In genomic region chr11:108938604-108939003, GRCh38 we compare ENCODE assay signal across 16 cellular contexts.
"Had no signal": no experiment of that assay in that cellular context is flagged by ENCODE, and none has a peak within 500 bp of the region (broad histone marks: within the 10 kb centered on the region; RNA-seq: fewer than 3 reads in every experiment).

No MANE protein-coding gene starts in this region.

- H3K27ac ChIP-seq: esophagus squamous epithelium, psoas muscle, suprapubic skin had no signal

- H3K4me3 ChIP-seq: cardiac muscle cell, esophagus squamous epithelium, psoas muscle, suprapubic skin had no signal

- H3K9me3 ChIP-seq: esophagus squamous epithelium, psoas muscle, suprapubic skin had no signal

- DNase-seq: activated CD4-positive, alpha-beta T cell treated with anti-CD3 and anti-CD28 coated beads, Interleukin-2, amount 50 U/mL, for 4 hours; activated CD8-positive, alpha-beta memory T cell treated with anti-CD3 and anti-CD28 coated beads, Interleukin-2, amount 10 ng/mL, durations not matched to agents 7 days and 5 days; activated effector memory CD4-positive, alpha-beta T cell treated with anti-CD3 and anti-CD28 coated beads, Interleukin-2, amount 50 U/mL, for 16 hours; activated naive CD8-positive, alpha-beta T cell treated with anti-CD3 and anti-CD28 coated beads for 36 hours; activated T-cell treated with anti-CD3 and anti-CD28 coated beads, Interleukin-2, amount 50 U/mL, for 24 hours; anterior cingulate cortex; esophagus squamous epithelium; left colon; nucleus accumbens; psoas muscle; stimulated activated CD4-positive, alpha-beta T cell treated with anti-CD3 and anti-CD28 coated beads, Interleukin-2, amount 100 ng/mL, for 48 hours; stimulated activated naive CD4-positive, alpha-beta T cell treated with Interleukin-2 at 50 U/mL for 16 hours had no signal

- H3K27me3 ChIP-seq: cardiac muscle cell, esophagus squamous epithelium, suprapubic skin had no signal

- ATAC-seq: activated CD4-positive, CD25-positive, alpha-beta regulatory T cell treated with anti-CD3 and anti-CD28 coated beads, Interleukin-2, amount 50 U/mL, for 24 hours; activated CD8-positive, alpha-beta memory T cell treated with anti-CD3 and anti-CD28 coated beads, Interleukin-2, amount 10 ng/mL, durations not matched to agents 7 days and 5 days; left colon; natural killer cell treated with Interleukin-12 subunit alpha and Interleukin-12 subunit beta and Interleukin-15 and Interleukin-18, amount 100 ng/mL, for 72 hours had no signal

- H3K4me1 ChIP-seq: esophagus squamous epithelium, psoas muscle had no signal
